1 cellular context compared by ENCODE assay signal in genomic region chr2:10285578-10286198, GRCh38.
TF ChIP-seq lines count a peak whose summit lies in the region.

No MANE protein-coding gene starts in this region.

TF ChIP-seq in WTC11, 78 proteins besides CTCF, POLR2A, EP300 and RAD21 (continued from another document):
- TF ChIP-seq FOXK1 (CRISPR knock-in tag; IDR thresholded peaks at IDR 0.05) (no peak), USF1 (CRISPR knock-in tag; IDR thresholded peaks at IDR 0.05) (peak; percentile 71; the same call in 1 of the 2 replicates), RELA (CRISPR knock-in tag; IDR thresholded peaks at IDR 0.05; ENCODE audit: borderline replicate concordance) (no peak), GABPB1 (CRISPR knock-in tag; IDR thresholded peaks at IDR 0.05) (peak; percentile 22; the same call in 1 of the 2 replicates), ZNF423 (CRISPR knock-in tag; IDR thresholded peaks at IDR 0.05) (peak; percentile 32; the same call in 1 of the 2 replicates), FOXJ3 (CRISPR knock-in tag; IDR thresholded peaks at IDR 0.05; ENCODE audit: borderline replicate concordance) (no peak), FOXP4 (CRISPR knock-in tag; IDR thresholded peaks at IDR 0.05) (peak; percentile 22; the same call in 1 of the 2 replicates), NFE2L1 (CRISPR knock-in tag; IDR thresholded peaks at IDR 0.05) (peak; percentile 96), SMAD3 (CRISPR knock-in tag; IDR thresholded peaks at IDR 0.05; ENCODE audit: borderline replicate concordance) (no peak), CREB1 (CRISPR knock-in tag; IDR thresholded peaks at IDR 0.05) (peak; percentile 34; the same call in 1 of the 2 replicates), ZNF512 (CRISPR knock-in tag; IDR thresholded peaks at IDR 0.05; ENCODE audit: borderline replicate concordance) (no peak), USF2 (CRISPR knock-in tag; IDR thresholded peaks at IDR 0.05) (peak; percentile 78)
TF ChIP-seq in WTC11: peak in this region for 11.
